In genomic region chr10:1190791-1191490, GRCh38 we compare ENCODE assay signal across 1 cellular context.
TF ChIP-seq lines count a peak whose summit lies in the region.

No MANE protein-coding gene starts in this region.

TF ChIP-seq in HepG2, 621 proteins besides CTCF, POLR2A, EP300 and RAD21 (continued from another document):
- TF ChIP-seq ZNF766 (CRISPR knock-in tag; IDR thresholded peaks at IDR 0.05; ENCODE audit: borderline replicate concordance) (no peak), ZNF619 (CRISPR knock-in tag; IDR thresholded peaks at IDR 0.05) (no peak), IRF9 (CRISPR knock-in tag; IDR thresholded peaks at IDR 0.05; ENCODE audit: borderline replicate concordance) (no peak), NR2C2 (CRISPR knock-in tag; IDR thresholded peaks at IDR 0.05; ENCODE audit: borderline replicate concordance) (no peak), GABPA (IDR thresholded peaks at IDR 0.05; ENCODE audit: low read depth, low read length) (no peak), GABPA (CRISPR knock-in tag; IDR thresholded peaks at IDR 0.05; ENCODE audit: low read depth) (no peak), MBD4 (IDR thresholded peaks at IDR 0.05; ENCODE audit: borderline replicate concordance, low read length) (no peak)
TF ChIP-seq in HepG2: peak in this region for 0.
